ENCODE assay signal across 18 cellular contexts in genomic region chr7:27553288-27553687, GRCh38.
A peak's percentile ranks its signal among the peaks of the same experiment; 100 is the strongest.
DNase-seq lines count a peak whose midpoint lies in the region; ATAC-seq and TF ChIP-seq lines count a peak whose summit lies in the region.
"Had no signal": no experiment of that assay in that cellular context is flagged by ENCODE, and none has a peak within 500 bp of the region (broad histone marks: within the 10 kb centered on the region; RNA-seq: fewer than 3 reads in every experiment).

No MANE protein-coding gene starts in this region.

- H3K4me3 ChIP-seq in SK-N-SH (ENCODE audit: low read depth in 2 of 2, low read length in 1 of 2): no peak overlapping the region
- H3K4me3 ChIP-seq: A549 had no signal

- no peak overlapping the region for H3K9ac ChIP-seq in SK-N-SH

- ATAC-seq in SK-N-SH treated with all-trans-retinoic acid at 6 μM for 48 hours (no peak), HG02981 (IDR thresholded peaks at IDR 0.05; ENCODE audit: unreplicated experiment) (no peak)
- no peak for ATAC-seq in activated naive CD4-positive, alpha-beta T cell treated with anti-CD3 and anti-CD28 coated beads, Interleukin-2, amount 50 U/mL, for 72 hours
- ATAC-seq in activated CD4-positive, alpha-beta T cell treated with anti-CD3 and anti-CD28 coated beads for 36 hours: no peak
- ATAC-seq: A549 had no signal

- TF ChIP-seq EP300 in SK-N-SH (IDR thresholded peaks at IDR 0.05; ENCODE audit: borderline replicate concordance in 1 of 2, low read depth in 1 of 2, low read length in 1 of 2): no peak

- no peaks in the 10 kb centered on the region for H3K4me1 ChIP-seq in SK-N-SH (ENCODE audit: control insufficient read depth in 1 of 2, insufficient read depth in 2 of 2, low read depth in 1 of 2, low read length in 1 of 2)

- no peaks in the 10 kb centered on the region for H3K79me2 ChIP-seq in SK-N-SH (ENCODE audit: insufficient read depth)

- CTCF ChIA-PET in SK-N-SH (lab: Yijun Ruan, JAX): interaction anchor here (0.7 to 2.6 kb wide), 9 partner anchors 9 to 368 kb away, joined by 3 to 10 read pairs (median 4); no protein-coding TSS in a partner anchor
- CTCF ChIA-PET in activated CD4-positive, alpha-beta T cell treated with anti-CD3 and anti-CD28 coated beads for 36 hours (lab: Charles Lee): interaction anchor here (1.0 kb wide), 1 partner anchor 9 kb away, joined by 3 read pairs; no protein-coding TSS in a partner anchor

- H4K20me1 ChIP-seq in SK-N-SH (ENCODE audit: insufficient read depth): no peaks in the 10 kb centered on the region

- H3K27me3 ChIP-seq in SK-N-SH (ENCODE audit: insufficient read depth): no peaks in the 10 kb centered on the region

- no peaks in the 10 kb centered on the region for H3K36me3 Mint-ChIP-seq in glutamatergic neuron (ENCODE audit: unreplicated experiment)
- no peaks in the 10 kb centered on the region for H3K36me3 Mint-ChIP-seq in activated naive CD4-positive, alpha-beta T cell treated with anti-CD3 and anti-CD28 coated beads, Interleukin-2, amount 50 U/mL, for 72 hours
- H3K36me3 Mint-ChIP-seq in activated CD4-positive, alpha-beta T cell treated with anti-CD3 and anti-CD28 coated beads for 36 hours (ENCODE audit: low read depth): peaks cover under 1% of the 10 kb centered on the region

- H3K4me2 ChIP-seq in SK-N-SH: no peak overlapping the region
- H3K4me2 ChIP-seq: A549 had no signal

- no peak for TF ChIP-seq RAD21 in SK-N-SH (IDR thresholded peaks at IDR 0.05; ENCODE audit: low read length)

- H3K27ac ChIP-seq in SK-N-SH (ENCODE audit: low read depth in 2 of 2, low read length in 1 of 2): no peak overlapping the region
- H3K27ac ChIP-seq: A549 had no signal

- POLR2A ChIA-PET in SK-N-SH (lab: Yijun Ruan, JAX): no interaction called here
- POLR2A ChIA-PET in activated CD4-positive, alpha-beta T cell treated with anti-CD3 and anti-CD28 coated beads for 36 hours (lab: Charles Lee): no interaction called here

- intact Hi-C loops in activated CD4-positive, alpha-beta T cell treated with anti-CD3 and anti-CD28 coated beads for 36 hours (cut with DNase I, micrococcal nuclease): no loop called here

- no peak overlapping the region for H2AFZ ChIP-seq in SK-N-SH (ENCODE audit: low read depth)

- peaks cover 0 to 6% of the 10 kb centered on the region in 2 experiments for H3K36me3 ChIP-seq in SK-N-SH (replicated peaks in 1 of 2; ENCODE audit: control insufficient read depth in 1 of 2, insufficient read depth in 2 of 2, low read length in 1 of 2)

- H3F3A ChIP-seq in SK-N-SH (replicated peaks; ENCODE audit: insufficient read depth): no peaks in the 10 kb centered on the region

- peaks cover 4% of the 10 kb centered on the region for H3K9me3 Mint-ChIP-seq in glutamatergic neuron (ENCODE audit: unreplicated experiment)
- no peaks in the 10 kb centered on the region for H3K9me3 Mint-ChIP-seq in activated naive CD4-positive, alpha-beta T cell treated with anti-CD3 and anti-CD28 coated beads, Interleukin-2, amount 50 U/mL, for 72 hours
- H3K9me3 Mint-ChIP-seq in activated CD4-positive, alpha-beta T cell treated with anti-CD3 and anti-CD28 coated beads for 36 hours (ENCODE audit: low read depth): no peaks in the 10 kb centered on the region
- H3K9me3 Mint-ChIP-seq: CD4-positive, CD25-positive, alpha-beta regulatory T cell had no signal

- TF ChIP-seq CTCF in SK-N-SH (IDR thresholded peaks at IDR 0.05) (no peak), glutamatergic neuron (IDR thresholded peaks at IDR 0.05; ENCODE audit: partially characterized antibody, unreplicated experiment) (no peak)

- peaks cover 5% of the 10 kb centered on the region for H3K27me3 Mint-ChIP-seq in glutamatergic neuron (ENCODE audit: unreplicated experiment)
- no peaks in the 10 kb centered on the region for H3K27me3 Mint-ChIP-seq in activated CD4-positive, alpha-beta T cell treated with anti-CD3 and anti-CD28 coated beads for 36 hours
- H3K27me3 Mint-ChIP-seq: CD4-positive, CD25-positive, alpha-beta regulatory T cell had no signal

- peak overlapping the region; percentile 56 for H3K4me3 Mint-ChIP-seq in glutamatergic neuron (ENCODE audit: unreplicated experiment)
- no peak overlapping the region for H3K4me3 Mint-ChIP-seq in activated CD4-positive, alpha-beta T cell treated with anti-CD3 and anti-CD28 coated beads for 36 hours
- H3K4me3 Mint-ChIP-seq: CD4-positive, CD25-positive, alpha-beta regulatory T cell had no signal

- DNase-seq in SK-N-SH (no peak), NCI-H82 (lab: John Stamatoyannopoulos, UW) (peak; percentile 66), glutamatergic neuron (no peak), D341Med (ENCODE audit: low spot score) (no peak)
- no peak for DNase-seq in activated naive CD4-positive, alpha-beta T cell treated with anti-CD3 and anti-CD28 coated beads, Interleukin-2, amount 50 U/mL, for 72 hours (ENCODE audit: low spot score in 2 of 2)
- no peak for DNase-seq in activated CD4-positive, alpha-beta T cell treated with anti-CD3 and anti-CD28 coated beads for 36 hours
- DNase-seq: CD4-positive, CD25-positive, alpha-beta regulatory T cell; DND-41; GF-D8; IMR-90; NCI-H1436 treated with DMSO at 0.1 percent for 48 hours; NCI-H2107; NCI-H446 treated with DMSO at 0.1 percent for 48 hours; SIG-M5; SW 1271 had no signal

- WGBS in SK-N-SH (ENCODE audit: low lambda C conversion rate): 91% methylated on average over 5 of the region's 5 CpGs

- H3K27ac Mint-ChIP-seq in glutamatergic neuron (ENCODE audit: unreplicated experiment): peak overlapping the region; percentile 94
- no peak overlapping the region for H3K27ac Mint-ChIP-seq in activated naive CD4-positive, alpha-beta T cell treated with anti-CD3 and anti-CD28 coated beads, Interleukin-2, amount 50 U/mL, for 72 hours
- no peak overlapping the region for H3K27ac Mint-ChIP-seq in activated CD4-positive, alpha-beta T cell treated with anti-CD3 and anti-CD28 coated beads for 36 hours
- H3K27ac Mint-ChIP-seq: CD4-positive, CD25-positive, alpha-beta regulatory T cell had no signal

- H3K9me2 ChIP-seq in SK-N-SH: no peaks in the 10 kb centered on the region

- H3K4me1 Mint-ChIP-seq in glutamatergic neuron (ENCODE audit: low read depth, unreplicated experiment): peaks cover 43% of the 10 kb centered on the region
- H3K4me1 Mint-ChIP-seq in activated CD4-positive, alpha-beta T cell treated with anti-CD3 and anti-CD28 coated beads for 36 hours: no peaks in the 10 kb centered on the region
- H3K4me1 Mint-ChIP-seq: CD4-positive, CD25-positive, alpha-beta regulatory T cell had no signal

- H3K9me3 ChIP-seq in SK-N-SH: no peaks in the 10 kb centered on the region
- H3K9me3 ChIP-seq: A549 had no signal

TF ChIP-seq in SK-N-SH, 30 proteins besides CTCF, POLR2A, EP300 and RAD21:
- TF ChIP-seq GATA2 (CRISPR knock-in tag; IDR thresholded peaks at IDR 0.05) (peak; percentile 65), ELF1 (IDR thresholded peaks at IDR 0.05) (no peak), RCOR1 (IDR thresholded peaks at IDR 0.05; ENCODE audit: low read length) (0 out of 2 replicates have a peak, but pooled peaks have one; percentile 13), CHD2 (IDR thresholded peaks at IDR 0.05; ENCODE audit: low read length, partially characterized antibody) (no peak)

TF ChIP-seq in SK-N-SH treated with all-trans-retinoic acid at 6 μM for 48 hours, 23 proteins besides CTCF, POLR2A, EP300 and RAD21:
- TF ChIP-seq CSRNP3 (CRISPR knock-in tag; IDR thresholded peaks at IDR 0.05): no peak
- TF ChIP-seq CSDC2 (CRISPR knock-in tag; IDR thresholded peaks at IDR 0.05): no peak
- no peak for TF ChIP-seq TOX (CRISPR knock-in tag; IDR thresholded peaks at IDR 0.05; ENCODE audit: borderline replicate concordance)
- TF ChIP-seq ESRRG (CRISPR knock-in tag; IDR thresholded peaks at IDR 0.05): no peak
- TF ChIP-seq ZFP3 (CRISPR knock-in tag; IDR thresholded peaks at IDR 0.05): no peak
- TF ChIP-seq BACH2 (CRISPR knock-in tag; IDR thresholded peaks at IDR 0.05; ENCODE audit: borderline replicate concordance): no peak
- no peak for TF ChIP-seq TSHZ2 (CRISPR knock-in tag; IDR thresholded peaks at IDR 0.05)
- TF ChIP-seq ZNF8 (CRISPR knock-in tag; IDR thresholded peaks at IDR 0.05): no peak
- TF ChIP-seq ISL1 (CRISPR knock-in tag; IDR thresholded peaks at IDR 0.05): no peak
